In the genomic region with DNA sequence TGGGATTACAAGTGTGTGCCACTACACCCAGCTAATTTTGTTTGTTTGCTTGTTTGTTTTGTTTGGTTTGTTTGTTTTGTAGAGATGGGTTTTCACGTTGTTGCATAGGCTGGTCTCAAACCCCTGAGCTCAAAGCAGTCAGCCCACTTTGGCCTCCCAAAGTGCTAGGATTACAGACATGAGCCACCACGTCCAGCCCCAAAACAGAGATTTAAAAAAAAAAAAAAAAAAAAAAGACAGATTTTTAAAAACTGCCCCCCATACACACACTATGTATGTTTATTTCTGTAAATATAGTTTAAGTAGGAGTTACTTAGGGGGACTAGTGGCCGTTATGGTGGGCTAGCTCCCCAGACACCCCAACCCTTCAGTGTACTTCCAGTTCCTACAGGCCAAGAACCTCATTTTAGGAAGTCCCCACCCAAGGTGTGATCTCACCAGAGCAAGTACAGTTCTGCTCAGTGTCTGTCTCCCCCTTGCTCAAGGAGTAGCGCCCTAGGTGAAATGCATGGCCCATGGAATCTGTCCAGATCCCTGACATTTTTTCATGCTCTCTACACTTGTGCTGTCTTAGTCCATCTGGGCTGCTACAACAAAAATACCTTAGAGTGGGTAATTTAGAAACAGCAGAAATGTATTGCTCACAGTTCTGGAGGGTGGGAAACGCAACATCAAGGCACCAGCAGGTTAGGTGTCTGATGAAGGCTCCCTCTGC, we compare ENCODE assay signal across 15 cellular contexts. TPM values are rescaled to one million over a fixed set of nuclear protein-coding genes. Genes with fewer than 3 reads are reported as not detected.
DNase-seq lines count a peak whose midpoint lies in the region; ATAC-seq and TF ChIP-seq lines count a peak whose summit lies in the region.
"Had no signal": no experiment of that assay in that cellular context is flagged by ENCODE, and none has a peak within 500 bp of the region (broad histone marks: within the 10 kb centered on the region; RNA-seq: fewer than 3 reads in every experiment).

No MANE protein-coding gene starts in this region.

- CTCF ChIA-PET in CD8-positive, alpha-beta memory T cell (lab: Charles Lee): interaction anchor here (0.7 to 8.3 kb wide), 8 partner anchors 7 to 107 kb away, joined by 3 to 144 read pairs (median 13); a partner anchor contains a TSS

- H3K4me3 Mint-ChIP-seq in CD8-positive, alpha-beta memory T cell: peak overlapping the region in 3 of 7 donors; percentile 28 to 90 (median 41)
- H3K4me3 Mint-ChIP-seq in activated naive CD8-positive, alpha-beta T cell treated with anti-CD3 and anti-CD28 coated beads, Interleukin-2, amount 50 U/mL, for 24 hours: peak overlapping the region; percentile 17

- intact Hi-C loops in right lobe of liver (cut with DNase I): no loop called here
- intact Hi-C loops in stomach (cut with DNase I; ENCODE audit: low total_unique reads): no loop called here

- no peak for DNase-seq in CD8-positive, alpha-beta memory T cell
- no peak for DNase-seq in activated naive CD8-positive, alpha-beta T cell treated with anti-CD3 and anti-CD28 coated beads, Interleukin-2, amount 50 U/mL, for 24 hours
- DNase-seq in right lobe of liver (no peak), stomach (no peak), RPMI8226 (no peak)
- DNase-seq: cortex of kidney; DMS153; MG63; ovary; stimulated activated naive B cell treated with anti-CD40 and anti-IgM and Interleukin-4, amounts not matched to agents 10 μg/mL and 1 μg/mL and 100 μg/mL, for 72 hours; T-helper 9 cell had no signal

- POLR2A ChIA-PET in CD8-positive, alpha-beta memory T cell (lab: Charles Lee): interaction anchor here (0.6 to 0.7 kb wide), 2 partner anchors 62 to 279 kb away, joined by 4 to 8 read pairs; no protein-coding TSS in a partner anchor

- no peak overlapping the region for H3K27ac ChIP-seq in CD8-positive, alpha-beta memory T cell (ENCODE audit: low read depth, low read length)
- H3K27ac ChIP-seq in right lobe of liver (peak overlapping the region; percentile 95 to 100 (median 99)), stomach (peak overlapping the region; percentile 90 to 100 (median 99))
- H3K27ac ChIP-seq: ovary had no signal

- H3K27me3 ChIP-seq in CD8-positive, alpha-beta memory T cell (ENCODE audit: insufficient read depth, low read length, poor library complexity, severe bottlenecking): no peaks in the 10 kb centered on the region
- H3K27me3 ChIP-seq in right lobe of liver: no peaks in the 10 kb centered on the region
- H3K27me3 ChIP-seq in stomach: no peaks in the 10 kb centered on the region
- H3K27me3 ChIP-seq: gastroesophageal sphincter, MG63, ovary had no signal

- H3K36me3 ChIP-seq in CD8-positive, alpha-beta memory T cell (ENCODE audit: insufficient read depth, low read length): no peaks in the 10 kb centered on the region
- no peaks in the 10 kb centered on the region for H3K36me3 ChIP-seq in right lobe of liver
- no peaks in the 10 kb centered on the region for H3K36me3 ChIP-seq in stomach
- H3K36me3 ChIP-seq: gastroesophageal sphincter, MG63, ovary had no signal

- ATAC-seq in activated naive CD8-positive, alpha-beta T cell treated with anti-CD3 and anti-CD28 coated beads, Interleukin-2, amount 50 U/mL, for 24 hours: no peak
- ATAC-seq in right lobe of liver (no peak), GM21619 (IDR thresholded peaks at IDR 0.05; ENCODE audit: unreplicated experiment) (no peak), GM21390 (IDR thresholded peaks at IDR 0.05; ENCODE audit: unreplicated experiment) (no peak)
- ATAC-seq: activated naive CD4-positive, alpha-beta T cell treated with anti-CD3 and anti-CD28 coated beads, Interleukin-2, amount 50 U/mL, for 72 hours; gastroesophageal sphincter; stimulated activated naive B cell treated with anti-CD40 and anti-IgM and Interleukin-4, amounts not matched to agents 10 μg/mL and 1 μg/mL and 100 μg/mL, for 72 hours had no signal

- no peaks in the 10 kb centered on the region for H3K9me3 ChIP-seq in CD8-positive, alpha-beta memory T cell (ENCODE audit: low read length)
- H3K9me3 ChIP-seq in right lobe of liver (no peaks in the 10 kb centered on the region), stomach (no peaks in the 10 kb centered on the region)
- H3K9me3 ChIP-seq: gastroesophageal sphincter, MG63, ovary had no signal

- peaks cover 0 to 16% (median 0%) of the 10 kb centered on the region in 3 donors for H3K36me3 Mint-ChIP-seq in CD8-positive, alpha-beta memory T cell
- H3K36me3 Mint-ChIP-seq in activated naive CD8-positive, alpha-beta T cell treated with anti-CD3 and anti-CD28 coated beads, Interleukin-2, amount 50 U/mL, for 24 hours (ENCODE audit: low read depth): peaks cover 3% of the 10 kb centered on the region
- H3K36me3 Mint-ChIP-seq: activated naive CD4-positive, alpha-beta T cell treated with anti-CD3 and anti-CD28 coated beads, Interleukin-2, amount 50 U/mL, for 72 hours had no signal

- peak overlapping the region in 7 of 8 donors; percentile 19 to 99 (median 88) for H3K27ac Mint-ChIP-seq in CD8-positive, alpha-beta memory T cell
- no peak overlapping the region for H3K27ac Mint-ChIP-seq in activated naive CD8-positive, alpha-beta T cell treated with anti-CD3 and anti-CD28 coated beads, Interleukin-2, amount 50 U/mL, for 24 hours
- H3K27ac Mint-ChIP-seq: activated naive CD4-positive, alpha-beta T cell treated with anti-CD3 and anti-CD28 coated beads, Interleukin-2, amount 50 U/mL, for 72 hours had no signal

- TF ChIP-seq EP300 in stomach (IDR thresholded peaks at IDR 0.05): no peak

- TF ChIP-seq CTCF in right lobe of liver (IDR thresholded peaks at IDR 0.05) (no peak), stomach (IDR thresholded peaks at IDR 0.05) (no peak)

- H3K4me1 Mint-ChIP-seq in CD8-positive, alpha-beta memory T cell: peaks cover 34 to 53% (median 45%) of the 10 kb centered on the region in 3 donors
- peaks cover 40% of the 10 kb centered on the region for H3K4me1 Mint-ChIP-seq in activated naive CD8-positive, alpha-beta T cell treated with anti-CD3 and anti-CD28 coated beads, Interleukin-2, amount 50 U/mL, for 24 hours

- no peak for TF ChIP-seq POLR2A in right lobe of liver (IDR thresholded peaks at IDR 0.05)
- no peak for TF ChIP-seq POLR2A in stomach (IDR thresholded peaks at IDR 0.05)

- peaks cover 44% of the 10 kb centered on the region for H3K4me1 ChIP-seq in CD8-positive, alpha-beta memory T cell (ENCODE audit: insufficient read depth, low read length)
- H3K4me1 ChIP-seq in right lobe of liver: peaks cover 0 to 61% (median 28%) of the 10 kb centered on the region in 4 donors
- peaks cover 48 to 83% (median 72%) of the 10 kb centered on the region in 4 donors for H3K4me1 ChIP-seq in stomach

- 43% methylated on average over 5 of the region's 5 CpGs for WGBS in right lobe of liver (ENCODE audit: insufficient coverage, low coverage, low lambda C conversion rate, missing lambda C conversion rate)
- WGBS in stomach, 5 donors: 31 to 50% (median 37%) methylated on average over 5 of the region's 5 CpGs

- no peaks in the 10 kb centered on the region for H3K27me3 Mint-ChIP-seq in CD8-positive, alpha-beta memory T cell
- H3K27me3 Mint-ChIP-seq in activated naive CD8-positive, alpha-beta T cell treated with anti-CD3 and anti-CD28 coated beads, Interleukin-2, amount 50 U/mL, for 24 hours: no peaks in the 10 kb centered on the region
- H3K27me3 Mint-ChIP-seq: stimulated activated naive B cell treated with anti-CD40 and anti-IgM and Interleukin-4, amounts not matched to agents 10 μg/mL and 1 μg/mL and 100 μg/mL, for 72 hours had no signal

- no peak overlapping the region for H3K4me3 ChIP-seq in CD8-positive, alpha-beta memory T cell (ENCODE audit: low read length)
- no peak overlapping the region for H3K4me3 ChIP-seq in right lobe of liver
- H3K4me3 ChIP-seq in stomach: no peak overlapping the region
- H3K4me3 ChIP-seq: gastroesophageal sphincter, MG63, ovary had no signal

- H3K9me3 Mint-ChIP-seq in CD8-positive, alpha-beta memory T cell: no peaks in the 10 kb centered on the region
- H3K9me3 Mint-ChIP-seq in activated naive CD8-positive, alpha-beta T cell treated with anti-CD3 and anti-CD28 coated beads, Interleukin-2, amount 50 U/mL, for 24 hours: no peaks in the 10 kb centered on the region
- H3K9me3 Mint-ChIP-seq: activated naive CD4-positive, alpha-beta T cell treated with anti-CD3 and anti-CD28 coated beads, Interleukin-2, amount 50 U/mL, for 72 hours; stimulated activated naive B cell treated with anti-CD40 and anti-IgM and Interleukin-4, amounts not matched to agents 10 μg/mL and 1 μg/mL and 100 μg/mL, for 72 hours had no signal

RNA-seq across cellular contexts. Expression of a gene that starts 1.6 kb away (rescaled TPM):
- 10 to 100 TPM; 82.3 to 92.3 TPM for total RNA-seq in CD8-positive, alpha-beta memory T cell
- 149 TPM for polyA plus RNA-seq in CD8-positive, alpha-beta memory T cell
- total RNA-seq in right lobe of liver: 100 to 1,000 TPM; 101 to 160 (median 126) TPM
- 100 to 1,000 TPM; 103 to 318 (median 223) TPM for total RNA-seq in stomach
- polyA plus RNA-seq in stomach: 100 to 1,000 TPM in 1 of 3 donors, 10 to 100 TPM in 2; 94.6 to 119 (median 97.9) TPM

RNA-seq across cellular contexts. Expression of a gene that starts 23.6 kb away (rescaled TPM):
- 10 to 100 TPM; 26.8 to 31.6 TPM for total RNA-seq in CD8-positive, alpha-beta memory T cell
- 111 TPM for polyA plus RNA-seq in CD8-positive, alpha-beta memory T cell
- total RNA-seq in right lobe of liver (100 to 1,000 TPM in 4 of 6 experiments, 10 to 100 TPM in 2; 78.5 to 137 (median 115) TPM), stomach (100 to 1,000 TPM in 2 of 5 donors, 10 to 100 TPM in 3; 35.1 to 121 (median 76.9) TPM)
- 100 to 1,000 TPM; 114 to 116 (median 114) TPM for polyA plus RNA-seq in stomach

RNA-seq across cellular contexts. Expression of a gene that starts 23.9 kb away (rescaled TPM):
- 10 to 100 TPM; 94.8 to 95.2 TPM for total RNA-seq in CD8-positive, alpha-beta memory T cell
- 86.1 TPM for polyA plus RNA-seq in CD8-positive, alpha-beta memory T cell
- 10 to 100 TPM; 40.0 to 99.5 (median 45.2) TPM for total RNA-seq in right lobe of liver
- total RNA-seq in stomach: 100 to 1,000 TPM in 4 of 5 donors, 10 to 100 TPM in 1; 82.6 to 218 (median 173) TPM
- polyA plus RNA-seq in stomach: 100 to 1,000 TPM in 1 of 3 donors, 10 to 100 TPM in 2; 85.9 to 183 (median 88.9) TPM

RNA-seq across cellular contexts. Expression of a gene that starts 33.1 kb away (rescaled TPM):
- total RNA-seq in CD8-positive, alpha-beta memory T cell: under 1 TPM; 0.51 to 0.72 TPM
- polyA plus RNA-seq in CD8-positive, alpha-beta memory T cell: not detected
- 1 to 10 TPM in 2 of 6 experiments, under 1 TPM in 4; 0.56 to 3.2 (median 0.94) TPM for total RNA-seq in right lobe of liver
- total RNA-seq in stomach: 1 to 10 TPM in 3 of 5 donors, under 1 TPM in 2; 0.45 to 4.8 (median 1.1) TPM
- polyA plus RNA-seq in stomach: 1 to 10 TPM; 1.8 to 2.7 (median 2.6) TPM
